Comparison of ENCODE assay signal across 8 cellular contexts in the genomic region with DNA sequence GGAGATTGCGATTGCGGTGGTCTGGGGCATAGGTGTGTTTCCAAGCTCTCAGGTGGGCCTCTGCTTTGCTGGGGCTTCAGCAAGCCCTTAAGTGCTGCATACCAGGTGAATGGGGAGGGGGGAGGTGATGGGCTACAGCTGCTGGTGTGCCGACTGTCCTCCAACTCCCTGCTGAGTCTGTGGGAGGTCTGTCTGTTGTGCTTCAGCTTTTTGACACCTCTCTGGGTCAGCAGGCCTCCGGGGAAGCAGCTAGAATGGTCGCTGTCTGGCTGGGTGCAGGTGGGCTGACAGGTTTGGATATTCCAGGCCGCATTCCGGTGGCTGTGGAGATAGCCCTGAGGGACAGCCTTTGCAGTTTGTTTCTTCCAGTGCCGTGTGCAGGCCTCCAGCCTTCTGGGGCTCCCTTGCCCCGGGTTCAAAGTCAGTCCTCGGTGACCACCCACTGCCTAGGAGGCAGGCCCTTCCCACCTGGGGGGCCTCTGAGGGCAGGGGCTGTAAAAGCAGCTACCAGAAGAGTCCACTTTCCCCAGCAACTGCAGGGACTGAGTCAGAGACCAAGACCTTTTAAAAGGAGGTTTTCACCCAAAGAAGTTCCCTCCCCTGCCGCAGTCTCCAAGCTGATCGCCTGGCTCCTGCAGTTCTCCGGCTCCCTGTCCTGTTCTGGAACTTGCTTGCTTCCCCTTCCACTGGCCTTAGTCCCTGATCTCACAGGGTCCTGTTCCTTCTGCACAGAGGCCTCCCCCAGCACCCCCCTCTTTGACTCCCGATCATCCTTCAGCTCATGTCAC. TPM values are rescaled to one million over a fixed set of nuclear protein-coding genes. Genes with fewer than 3 reads are reported as not detected.
A peak's percentile ranks its signal among the peaks of the same experiment; 100 is the strongest.
DNase-seq lines count a peak whose midpoint lies in the region; ATAC-seq and TF ChIP-seq lines count a peak whose summit lies in the region.

No MANE protein-coding gene starts in this region.

- H3K27ac ChIP-seq in stomach smooth muscle (ENCODE audit: low read length) = no peak overlapping the region

- no peaks in the 10 kb centered on the region for H3K27me3 ChIP-seq in stomach smooth muscle (ENCODE audit: control insufficient read depth in 1 of 2, insufficient read depth in 2 of 2, low read length in 2 of 2)

- no peak for ATAC-seq in activated CD8-positive, alpha-beta T cell treated with anti-CD3 and anti-CD28 coated beads for 36 hours
- no peak for ATAC-seq in HG03439 (IDR thresholded peaks at IDR 0.05; ENCODE audit: unreplicated experiment)

- no peak for TF ChIP-seq CTCF in activated CD8-positive, alpha-beta T cell treated with anti-CD3 and anti-CD28 coated beads for 36 hours (IDR thresholded peaks at IDR 0.05)
- TF ChIP-seq CTCF in fibroblast of the aortic adventitia (IDR thresholded peaks at IDR 0.05; ENCODE audit: insufficient read depth, low read length) = no peak

- H3K9ac ChIP-seq in stomach smooth muscle (ENCODE audit: low read length in 2 of 2) = peak overlapping the region in 1 of 2 donors; percentile 42

- CTCF ChIA-PET in activated CD8-positive, alpha-beta T cell treated with anti-CD3 and anti-CD28 coated beads for 36 hours (lab: Charles Lee) = interaction anchor here (0.7 to 1.3 kb wide), 6 partner anchors 9 to 149 kb away, joined by 3 to 4 read pairs (median 3); no protein-coding TSS in a partner anchor

- H3K4me3 ChIP-seq in fibroblast of the aortic adventitia (ENCODE audit: low read depth, low read length) (peak overlapping the region; percentile 76), stomach smooth muscle (ENCODE audit: low read length in 2 of 2) (peak overlapping the region; percentile 80 to 84)

- peaks cover 40% of the 10 kb centered on the region for H3K36me3 Mint-ChIP-seq in T-helper 2 cell treated with Interferon-gamma antibody and Interleukin-4, amounts not matched to agents 5 μg/mL and 100 μg/mL, for 36 hours (ENCODE audit: low read depth)
- peaks cover 38% of the 10 kb centered on the region for H3K36me3 Mint-ChIP-seq in activated CD8-positive, alpha-beta T cell treated with anti-CD3 and anti-CD28 coated beads for 36 hours (ENCODE audit: low read depth)

- H3K27ac Mint-ChIP-seq in T-helper 2 cell treated with Interferon-gamma antibody and Interleukin-4, amounts not matched to agents 5 μg/mL and 100 μg/mL, for 36 hours = peak overlapping the region; percentile 53
- H3K27ac Mint-ChIP-seq in activated CD8-positive, alpha-beta T cell treated with anti-CD3 and anti-CD28 coated beads for 36 hours = peak overlapping the region; percentile 57

- peaks cover 16 to 23% of the 10 kb centered on the region in 2 donors for H3K36me3 ChIP-seq in stomach smooth muscle (ENCODE audit: control insufficient read depth in 2 of 2, insufficient read depth in 2 of 2, low read length in 2 of 2)

- peaks cover 3% of the 10 kb centered on the region for H3K27me3 Mint-ChIP-seq in T-helper 2 cell treated with Interferon-gamma antibody and Interleukin-4, amounts not matched to agents 5 μg/mL and 100 μg/mL, for 36 hours (ENCODE audit: low read depth)
- no peaks in the 10 kb centered on the region for H3K27me3 Mint-ChIP-seq in activated CD8-positive, alpha-beta T cell treated with anti-CD3 and anti-CD28 coated beads for 36 hours

- H3K4me1 Mint-ChIP-seq in T-helper 2 cell treated with Interferon-gamma antibody and Interleukin-4, amounts not matched to agents 5 μg/mL and 100 μg/mL, for 36 hours (ENCODE audit: low read depth) = peaks cover 36% of the 10 kb centered on the region
- peaks cover 75% of the 10 kb centered on the region for H3K4me1 Mint-ChIP-seq in activated CD8-positive, alpha-beta T cell treated with anti-CD3 and anti-CD28 coated beads for 36 hours (ENCODE audit: low read depth)

- intact Hi-C loops in activated CD8-positive, alpha-beta T cell treated with anti-CD3 and anti-CD28 coated beads for 36 hours (cut with micrococcal nuclease) = loop anchor here (5.0 to 10.0 kb wide), 2 partner anchors 71 to 143 kb away; no protein-coding TSS in a partner anchor

- H3K9me3 Mint-ChIP-seq in T-helper 2 cell treated with Interferon-gamma antibody and Interleukin-4, amounts not matched to agents 5 μg/mL and 100 μg/mL, for 36 hours = no peaks in the 10 kb centered on the region
- no peaks in the 10 kb centered on the region for H3K9me3 Mint-ChIP-seq in activated CD8-positive, alpha-beta T cell treated with anti-CD3 and anti-CD28 coated beads for 36 hours

- peaks cover 35% of the 10 kb centered on the region for H3K4me1 ChIP-seq in stomach smooth muscle (ENCODE audit: control insufficient read depth, insufficient read depth, low read length)

- POLR2A ChIA-PET in activated CD8-positive, alpha-beta T cell treated with anti-CD3 and anti-CD28 coated beads for 36 hours (lab: Charles Lee) = interaction anchor here (0.7 to 0.8 kb wide), 2 partner anchors 8 to 117 kb away, joined by 3 to 5 read pairs; partner anchors contain the start of gene RPL38

- no peaks in the 10 kb centered on the region for H3K9me3 ChIP-seq in stomach smooth muscle (ENCODE audit: control insufficient read depth in 2 of 2, low read length in 2 of 2)

- peak overlapping the region; percentile 85 for H3K4me3 Mint-ChIP-seq in T-helper 2 cell treated with Interferon-gamma antibody and Interleukin-4, amounts not matched to agents 5 μg/mL and 100 μg/mL, for 36 hours
- H3K4me3 Mint-ChIP-seq in activated CD8-positive, alpha-beta T cell treated with anti-CD3 and anti-CD28 coated beads for 36 hours = peak overlapping the region; percentile 74

- DNase-seq in T-helper 2 cell treated with Interferon-gamma antibody and Interleukin-4, amounts not matched to agents 5 μg/mL and 100 μg/mL, for 36 hours (ENCODE audit: low spot score) = no peak
- no peak for DNase-seq in T-helper 2 cell
- DNase-seq in activated CD8-positive, alpha-beta T cell treated with anti-CD3 and anti-CD28 coated beads for 36 hours = no peak
- DNase-seq in fibroblast of the aortic adventitia (ENCODE audit: low read depth) = peak; percentile 25
- DNase-seq in NCI-H2196 treated with DMSO at 0.1 percent for 48 hours (lab: John Stamatoyannopoulos, UW; ENCODE audit: unreplicated experiment) = no peak
- no peak for DNase-seq in DMS153 (lab: John Stamatoyannopoulos, UW)

RNA-seq across cellular contexts. Expression of gene TTYH2, which starts 2.0 kb away (rescaled TPM):
- 1 to 10 TPM; 3.4 to 4.9 TPM for total RNA-seq in activated CD8-positive, alpha-beta T cell treated with anti-CD3 and anti-CD28 coated beads for 36 hours
- total RNA-seq in fibroblast of the aortic adventitia (ENCODE audit: low replicate concordance) = 0.54 and 2.4 TPM in 2 replicates

RNA-seq across cellular contexts. Expression of gene RPL38, which starts 7.9 kb away (rescaled TPM):
- 1,000 to 10,000 TPM; 1,500 to 1,574 TPM for total RNA-seq in activated CD8-positive, alpha-beta T cell treated with anti-CD3 and anti-CD28 coated beads for 36 hours
- total RNA-seq in fibroblast of the aortic adventitia (ENCODE audit: low replicate concordance) = 268 and 400 TPM in 2 replicates
